ENCODE assay signal across 3 cellular contexts in the genomic region with DNA sequence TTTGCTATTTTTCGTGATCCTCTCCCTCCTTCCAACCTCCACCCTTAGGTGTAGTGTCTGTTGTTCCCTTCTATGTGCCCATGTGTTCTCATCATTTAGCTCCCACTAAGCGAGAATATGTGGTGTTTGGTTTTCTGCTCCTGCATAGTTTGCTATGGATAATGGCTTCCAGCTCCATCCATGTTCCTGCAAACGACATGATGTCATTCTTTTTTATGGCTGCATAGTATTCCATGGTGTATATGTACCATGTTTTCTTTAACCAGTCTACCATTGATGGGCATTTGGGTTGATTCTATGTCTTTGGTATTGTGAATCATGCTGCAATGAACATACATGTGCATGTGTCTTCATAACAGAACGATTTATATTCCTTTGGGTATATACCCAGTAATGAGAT.
TF ChIP-seq lines count a peak whose summit lies in the region.

No MANE protein-coding gene starts in this region.

TF ChIP-seq in SK-N-SH treated with all-trans-retinoic acid at 6 μM for 48 hours, 23 proteins besides CTCF, POLR2A, EP300 and RAD21 (continued from another document):
- TF ChIP-seq OSR1 (CRISPR knock-in tag; IDR thresholded peaks at IDR 0.05), result no peak

TF ChIP-seq in SK-N-SH, 30 proteins besides CTCF, POLR2A, EP300 and RAD21 (continued from another document):
- TF ChIP-seq, protein P1, sequence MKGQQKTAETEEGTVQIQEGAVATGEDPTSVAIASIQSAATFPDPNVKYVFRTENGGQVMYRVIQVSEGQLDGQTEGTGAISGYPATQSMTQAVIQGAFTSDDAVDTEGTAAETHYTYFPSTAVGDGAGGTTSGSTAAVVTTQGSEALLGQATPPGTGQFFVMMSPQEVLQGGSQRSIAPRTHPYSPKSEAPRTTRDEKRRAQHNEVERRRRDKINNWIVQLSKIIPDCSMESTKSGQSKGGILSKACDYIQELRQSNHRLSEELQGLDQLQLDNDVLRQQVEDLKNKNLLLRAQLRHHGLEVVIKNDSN (IDR thresholded peaks at IDR 0.05; ENCODE audit: borderline replicate concordance, low read depth), result no peak
- TF ChIP-seq TAF1 (IDR thresholded peaks at IDR 0.05; ENCODE audit: borderline replicate concordance, low read depth, low read length), result no peak
- TF ChIP-seq FOXM1 (IDR thresholded peaks at IDR 0.05; ENCODE audit: low read depth), result no peak
- no peak for TF ChIP-seq GABPA (IDR thresholded peaks at IDR 0.05; ENCODE audit: low read depth)
- no peak for TF ChIP-seq RXRA (IDR thresholded peaks at IDR 0.05; ENCODE audit: borderline replicate concordance, low read depth)
- TF ChIP-seq NRF1 (IDR thresholded peaks at IDR 0.05; ENCODE audit: low read depth, low read length), result no peak
- TF ChIP-seq TCF12 (IDR thresholded peaks at IDR 0.05), result no peak
- TF ChIP-seq, protein P2, sequence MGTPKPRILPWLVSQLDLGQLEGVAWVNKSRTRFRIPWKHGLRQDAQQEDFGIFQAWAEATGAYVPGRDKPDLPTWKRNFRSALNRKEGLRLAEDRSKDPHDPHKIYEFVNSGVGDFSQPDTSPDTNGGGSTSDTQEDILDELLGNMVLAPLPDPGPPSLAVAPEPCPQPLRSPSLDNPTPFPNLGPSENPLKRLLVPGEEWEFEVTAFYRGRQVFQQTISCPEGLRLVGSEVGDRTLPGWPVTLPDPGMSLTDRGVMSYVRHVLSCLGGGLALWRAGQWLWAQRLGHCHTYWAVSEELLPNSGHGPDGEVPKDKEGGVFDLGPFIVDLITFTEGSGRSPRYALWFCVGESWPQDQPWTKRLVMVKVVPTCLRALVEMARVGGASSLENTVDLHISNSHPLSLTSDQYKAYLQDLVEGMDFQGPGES (IDR thresholded peaks at IDR 0.05; ENCODE audit: low read depth, low read length), result no peak

TF ChIP-seq in GM23338, 12 proteins besides CTCF, POLR2A, EP300 and RAD21 (continued from another document):
- TF ChIP-seq, protein P3, sequence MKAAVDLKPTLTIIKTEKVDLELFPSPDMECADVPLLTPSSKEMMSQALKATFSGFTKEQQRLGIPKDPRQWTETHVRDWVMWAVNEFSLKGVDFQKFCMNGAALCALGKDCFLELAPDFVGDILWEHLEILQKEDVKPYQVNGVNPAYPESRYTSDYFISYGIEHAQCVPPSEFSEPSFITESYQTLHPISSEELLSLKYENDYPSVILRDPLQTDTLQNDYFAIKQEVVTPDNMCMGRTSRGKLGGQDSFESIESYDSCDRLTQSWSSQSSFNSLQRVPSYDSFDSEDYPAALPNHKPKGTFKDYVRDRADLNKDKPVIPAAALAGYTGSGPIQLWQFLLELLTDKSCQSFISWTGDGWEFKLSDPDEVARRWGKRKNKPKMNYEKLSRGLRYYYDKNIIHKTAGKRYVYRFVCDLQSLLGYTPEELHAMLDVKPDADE (IDR thresholded peaks at IDR 0.05), result no peak
- TF ChIP-seq JUNB (IDR thresholded peaks at IDR 0.05; ENCODE audit: unreplicated experiment) (no peak), NANOG (IDR thresholded peaks at IDR 0.05; ENCODE audit: borderline replicate concordance) (no peak), EZH2phosphoT487 (IDR thresholded peaks at IDR 0.05; ENCODE audit: unreplicated experiment) (no peak), ZNF331 (CRISPR knock-in tag; IDR thresholded peaks at IDR 0.05; ENCODE audit: low read depth) (no peak), STAT1 (IDR thresholded peaks at IDR 0.05; ENCODE audit: unreplicated experiment) (no peak), ZNF114 (CRISPR knock-in tag; IDR thresholded peaks at IDR 0.05) (no peak), POLR2AphosphoS5 (IDR thresholded peaks at IDR 0.05; ENCODE audit: low read depth) (no peak), CREB1 (CRISPR knock-in tag; IDR thresholded peaks at IDR 0.05; ENCODE audit: low read depth) (no peak)
- TF ChIP-seq, protein P4, sequence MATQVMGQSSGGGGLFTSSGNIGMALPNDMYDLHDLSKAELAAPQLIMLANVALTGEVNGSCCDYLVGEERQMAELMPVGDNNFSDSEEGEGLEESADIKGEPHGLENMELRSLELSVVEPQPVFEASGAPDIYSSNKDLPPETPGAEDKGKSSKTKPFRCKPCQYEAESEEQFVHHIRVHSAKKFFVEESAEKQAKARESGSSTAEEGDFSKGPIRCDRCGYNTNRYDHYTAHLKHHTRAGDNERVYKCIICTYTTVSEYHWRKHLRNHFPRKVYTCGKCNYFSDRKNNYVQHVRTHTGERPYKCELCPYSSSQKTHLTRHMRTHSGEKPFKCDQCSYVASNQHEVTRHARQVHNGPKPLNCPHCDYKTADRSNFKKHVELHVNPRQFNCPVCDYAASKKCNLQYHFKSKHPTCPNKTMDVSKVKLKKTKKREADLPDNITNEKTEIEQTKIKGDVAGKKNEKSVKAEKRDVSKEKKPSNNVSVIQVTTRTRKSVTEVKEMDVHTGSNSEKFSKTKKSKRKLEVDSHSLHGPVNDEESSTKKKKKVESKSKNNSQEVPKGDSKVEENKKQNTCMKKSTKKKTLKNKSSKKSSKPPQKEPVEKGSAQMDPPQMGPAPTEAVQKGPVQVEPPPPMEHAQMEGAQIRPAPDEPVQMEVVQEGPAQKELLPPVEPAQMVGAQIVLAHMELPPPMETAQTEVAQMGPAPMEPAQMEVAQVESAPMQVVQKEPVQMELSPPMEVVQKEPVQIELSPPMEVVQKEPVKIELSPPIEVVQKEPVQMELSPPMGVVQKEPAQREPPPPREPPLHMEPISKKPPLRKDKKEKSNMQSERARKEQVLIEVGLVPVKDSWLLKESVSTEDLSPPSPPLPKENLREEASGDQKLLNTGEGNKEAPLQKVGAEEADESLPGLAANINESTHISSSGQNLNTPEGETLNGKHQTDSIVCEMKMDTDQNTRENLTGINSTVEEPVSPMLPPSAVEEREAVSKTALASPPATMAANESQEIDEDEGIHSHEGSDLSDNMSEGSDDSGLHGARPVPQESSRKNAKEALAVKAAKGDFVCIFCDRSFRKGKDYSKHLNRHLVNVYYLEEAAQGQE (IDR thresholded peaks at IDR 0.05; ENCODE audit: unreplicated experiment), result no peak
- TF ChIP-seq, protein P5, sequence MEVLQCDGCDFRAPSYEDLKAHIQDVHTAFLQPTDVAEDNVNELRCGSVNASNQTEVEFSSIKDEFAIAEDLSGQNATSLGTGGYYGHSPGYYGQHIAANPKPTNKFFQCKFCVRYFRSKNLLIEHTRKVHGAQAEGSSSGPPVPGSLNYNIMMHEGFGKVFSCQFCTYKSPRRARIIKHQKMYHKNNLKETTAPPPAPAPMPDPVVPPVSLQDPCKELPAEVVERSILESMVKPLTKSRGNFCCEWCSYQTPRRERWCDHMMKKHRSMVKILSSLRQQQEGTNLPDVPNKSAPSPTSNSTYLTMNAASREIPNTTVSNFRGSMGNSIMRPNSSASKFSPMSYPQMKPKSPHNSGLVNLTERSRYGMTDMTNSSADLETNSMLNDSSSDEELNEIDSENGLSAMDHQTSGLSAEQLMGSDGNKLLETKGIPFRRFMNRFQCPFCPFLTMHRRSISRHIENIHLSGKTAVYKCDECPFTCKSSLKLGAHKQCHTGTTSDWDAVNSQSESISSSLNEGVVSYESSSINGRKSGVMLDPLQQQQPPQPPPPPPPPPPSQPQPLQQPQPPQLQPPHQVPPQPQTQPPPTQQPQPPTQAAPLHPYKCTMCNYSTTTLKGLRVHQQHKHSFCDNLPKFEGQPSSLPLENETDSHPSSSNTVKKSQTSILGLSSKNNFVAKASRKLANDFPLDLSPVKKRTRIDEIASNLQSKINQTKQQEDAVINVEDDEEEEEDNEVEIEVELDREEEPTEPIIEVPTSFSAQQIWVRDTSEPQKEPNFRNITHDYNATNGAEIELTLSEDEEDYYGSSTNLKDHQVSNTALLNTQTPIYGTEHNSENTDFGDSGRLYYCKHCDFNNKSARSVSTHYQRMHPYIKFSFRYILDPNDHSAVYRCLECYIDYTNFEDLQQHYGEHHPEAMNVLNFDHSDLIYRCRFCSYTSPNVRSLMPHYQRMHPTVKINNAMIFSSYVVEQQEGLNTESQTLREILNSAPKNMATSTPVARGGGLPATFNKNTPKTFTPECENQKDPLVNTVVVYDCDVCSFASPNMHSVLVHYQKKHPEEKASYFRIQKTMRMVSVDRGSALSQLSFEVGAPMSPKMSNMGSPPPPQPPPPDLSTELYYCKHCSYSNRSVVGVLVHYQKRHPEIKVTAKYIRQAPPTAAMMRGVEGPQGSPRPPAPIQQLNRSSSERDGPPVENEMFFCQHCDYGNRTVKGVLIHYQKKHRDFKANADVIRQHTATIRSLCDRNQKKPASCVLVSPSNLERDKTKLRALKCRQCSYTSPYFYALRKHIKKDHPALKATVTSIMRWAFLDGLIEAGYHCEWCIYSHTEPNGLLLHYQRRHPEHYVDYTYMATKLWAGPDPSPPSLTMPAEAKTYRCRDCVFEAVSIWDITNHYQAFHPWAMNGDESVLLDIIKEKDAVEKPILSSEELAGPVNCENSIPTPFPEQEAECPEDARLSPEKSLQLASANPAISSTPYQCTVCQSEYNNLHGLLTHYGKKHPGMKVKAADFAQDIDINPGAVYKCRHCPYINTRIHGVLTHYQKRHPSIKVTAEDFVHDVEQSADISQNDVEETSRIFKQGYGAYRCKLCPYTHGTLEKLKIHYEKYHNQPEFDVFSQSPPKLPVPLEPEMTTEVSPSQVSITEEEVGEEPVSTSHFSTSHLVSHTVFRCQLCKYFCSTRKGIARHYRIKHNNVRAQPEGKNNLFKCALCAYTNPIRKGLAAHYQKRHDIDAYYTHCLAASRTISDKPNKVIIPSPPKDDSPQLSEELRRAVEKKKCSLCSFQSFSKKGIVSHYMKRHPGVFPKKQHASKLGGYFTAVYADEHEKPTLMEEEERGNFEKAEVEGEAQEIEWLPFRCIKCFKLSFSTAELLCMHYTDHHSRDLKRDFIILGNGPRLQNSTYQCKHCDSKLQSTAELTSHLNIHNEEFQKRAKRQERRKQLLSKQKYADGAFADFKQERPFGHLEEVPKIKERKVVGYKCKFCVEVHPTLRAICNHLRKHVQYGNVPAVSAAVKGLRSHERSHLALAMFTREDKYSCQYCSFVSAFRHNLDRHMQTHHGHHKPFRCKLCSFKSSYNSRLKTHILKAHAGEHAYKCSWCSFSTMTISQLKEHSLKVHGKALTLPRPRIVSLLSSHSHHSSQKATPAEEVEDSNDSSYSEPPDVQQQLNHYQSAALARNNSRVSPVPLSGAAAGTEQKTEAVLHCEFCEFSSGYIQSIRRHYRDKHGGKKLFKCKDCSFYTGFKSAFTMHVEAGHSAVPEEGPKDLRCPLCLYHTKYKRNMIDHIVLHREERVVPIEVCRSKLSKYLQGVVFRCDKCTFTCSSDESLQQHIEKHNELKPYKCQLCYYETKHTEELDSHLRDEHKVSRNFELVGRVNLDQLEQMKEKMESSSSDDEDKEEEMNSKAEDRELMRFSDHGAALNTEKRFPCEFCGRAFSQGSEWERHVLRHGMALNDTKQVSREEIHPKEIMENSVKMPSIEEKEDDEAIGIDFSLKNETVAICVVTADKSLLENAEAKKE (CRISPR knock-in tag; IDR thresholded peaks at IDR 0.05), result no peak
